Comparison of ENCODE assay signal across 31 cellular contexts in genomic region chr9:74107692-74108091, GRCh38.
"Had no signal": no experiment of that assay in that cellular context is flagged by ENCODE, and none has a peak within 500 bp of the region (broad histone marks: within the 10 kb centered on the region; RNA-seq: fewer than 3 reads in every experiment).

No MANE protein-coding gene starts in this region.

- H3K4me2 ChIP-seq: smooth muscle cell had no signal

- H3K27me3 ChIP-seq: neutrophil, ovary, spleen, suprapubic skin, testis, tibial nerve, upper lobe of left lung, vagina had no signal

- H3K36me3 ChIP-seq: neutrophil, ovary, spleen, suprapubic skin, tibial nerve, upper lobe of left lung, vagina had no signal

- H3K79me2 ChIP-seq: parathyroid adenoma had no signal

- H3K9me3 ChIP-seq: neutrophil, ovary, psoas muscle, spleen, testis, upper lobe of left lung, vagina had no signal

- FAIRE-seq: urothelium cell line had no signal

- H3K27ac ChIP-seq: neutrophil, ovary, parathyroid adenoma, psoas muscle, skin epidermis, spleen, suprapubic skin, testis, tibial nerve, upper lobe of left lung, vagina had no signal

- ATAC-seq: naive thymus-derived CD8-positive, alpha-beta T cell; natural killer cell treated with Interleukin-12 subunit alpha and Interleukin-12 subunit beta and Interleukin-15 and Interleukin-18, amount 100 ng/mL, for 72 hours; psoas muscle; right cardiac atrium; sciatic nerve; stimulated activated memory B cell treated with anti-CD40 and anti-IgM and Interleukin-4, amounts not matched to agents 10 μg/mL and 1 μg/mL and 100 μg/mL, for 72 hours; stimulated activated naive CD8-positive, alpha-beta T cell treated with anti-CD3 and anti-CD28 coated beads, Interleukin-15, amount 100 ng/mL, for 72 hours; stimulated activated naive CD8-positive, alpha-beta T cell treated with anti-CD3 and anti-CD28 coated beads, Interleukin-15, Interleukin-2, amounts not matched to agents 100 U/mL and 50 U/mL, for 24 hours had no signal

- H3K4me1 ChIP-seq: parathyroid adenoma, psoas muscle, spleen, suprapubic skin, testis, tibial nerve, upper lobe of left lung, vagina had no signal

- H2AFZ ChIP-seq: parathyroid adenoma had no signal

- H3K4me3 ChIP-seq: ovary, psoas muscle, skin epidermis, smooth muscle cell, spleen, suprapubic skin, testis, tibial nerve, upper lobe of left lung, vagina had no signal

- H3K9ac ChIP-seq: parathyroid adenoma had no signal

- DNase-seq: naive thymus-derived CD8-positive, alpha-beta T cell; nephron progenitor cell; nucleus accumbens; ovary; posterior cingulate gyrus; psoas muscle; right cardiac atrium; spleen; stimulated activated CD4-positive, alpha-beta T cell treated with anti-CD3 and anti-CD28 coated beads, Interleukin-12 subunit alpha, Interleukin-12 subunit beta, amount 100 ng/mL, for 4 hours; stimulated activated CD4-positive, alpha-beta T cell treated with anti-CD3 and anti-CD28 coated beads, Interleukin-1b, Interleukin-23, amount 100 ng/mL, for 48 hours; stimulated activated CD4-positive, alpha-beta T cell treated with anti-CD3 and anti-CD28 coated beads, Interleukin-4, amount 100 ng/mL, for 1 hour; stimulated activated CD4-positive, alpha-beta T cell treated with anti-CD3 and anti-CD28 coated beads, Interleukin-4, amount 100 ng/mL, for 4 hours; stimulated activated CD8-positive, alpha-beta memory T cell treated with anti-CD3 and anti-CD28 coated beads, Interleukin-4, amount 100 ng/mL, for 48 hours; stimulated activated naive CD4-positive, alpha-beta T cell; stimulated activated naive CD8-positive, alpha-beta T cell treated with anti-CD3 and anti-CD28 coated beads, Interleukin-15, amount 100 ng/mL, for 72 hours; stimulated activated naive CD8-positive, alpha-beta T cell treated with anti-CD3 and anti-CD28 coated beads, Interleukin-15, Interleukin-2, amounts not matched to agents 100 U/mL and 50 U/mL, for 24 hours; substantia nigra; testis; trophoblast cell; upper lobe of left lung had no signal
